ENCODE assay signal across 10 cellular contexts in genomic region chrX:21798677-21799219, GRCh38. TPM values are rescaled to one million over a fixed set of nuclear protein-coding genes. Genes with fewer than 3 reads are reported as not detected.
A peak's percentile ranks its signal among the peaks of the same experiment; 100 is the strongest.
DNase-seq lines count a peak whose midpoint lies in the region; ATAC-seq, FAIRE-seq and TF ChIP-seq lines count a peak whose summit lies in the region.
"Had no signal": no experiment of that assay in that cellular context is flagged by ENCODE, and none has a peak within 500 bp of the region (broad histone marks: within the 10 kb centered on the region; RNA-seq: fewer than 3 reads in every experiment).

No MANE protein-coding gene starts in this region.

- no peak overlapping the region for H3K9ac ChIP-seq in liver (ENCODE audit: low read depth in 1 of 2, low read length in 2 of 2)
- H3K9ac ChIP-seq: parathyroid adenoma had no signal

- H3K27me3 ChIP-seq in liver (ENCODE audit: control insufficient read depth in 4 of 4, insufficient read depth in 4 of 4, low read length in 3 of 4) (peaks cover 0 to 3% (median 0%) of the 10 kb centered on the region in 4 donors), H7 (ENCODE audit: control insufficient read depth, insufficient read depth, low read length) (no peaks in the 10 kb centered on the region)

- FAIRE-seq in GM12892 (lab: Jason Lieb, UNC) = peak; percentile 38

- no peak for TF ChIP-seq RAD21 in liver (IDR thresholded peaks at IDR 0.05)

- ATAC-seq in HG03469 (IDR thresholded peaks at IDR 0.05; ENCODE audit: unreplicated experiment) = peak; percentile 89
- no peak for ATAC-seq in GM18861 (IDR thresholded peaks at IDR 0.05; ENCODE audit: unreplicated experiment)

- no peaks in the 10 kb centered on the region for H3K9me3 ChIP-seq in liver (ENCODE audit: control insufficient read depth in 4 of 4, low read length in 3 of 4)

- no peak for TF ChIP-seq CTCF in liver (IDR thresholded peaks at IDR 0.05; ENCODE audit: low read depth, low read length, missing input control)

- 44% methylated on average over 6 of the region's 6 CpGs for WGBS in liver

- H3K36me3 ChIP-seq in liver (ENCODE audit: control insufficient read depth in 4 of 4, insufficient read depth in 3 of 4, low read depth in 1 of 4, low read length in 3 of 4) = no peaks in the 10 kb centered on the region
- no peaks in the 10 kb centered on the region for H3K36me3 ChIP-seq in H7 (replicated peaks; ENCODE audit: control insufficient read depth, insufficient read depth, low read length)

- H3K4me1 ChIP-seq in liver (ENCODE audit: control insufficient read depth in 4 of 4, insufficient read depth in 4 of 4, low read length in 3 of 4) = peaks cover 3 to 14% (median 11%) of the 10 kb centered on the region in 4 donors
- H3K4me1 ChIP-seq: parathyroid adenoma had no signal

- H3K4me3 ChIP-seq in liver (ENCODE audit: low read depth in 1 of 3, low read length in 3 of 3) (no peak overlapping the region), H7 (ENCODE audit: insufficient read depth, low read depth, low read length) (no peak overlapping the region)

- H3K27ac ChIP-seq in liver (ENCODE audit: low read depth in 1 of 2, low read length in 2 of 2) = no peak overlapping the region
- H3K27ac ChIP-seq: parathyroid adenoma had no signal

- TF ChIP-seq POLR2A in GM12892 (IDR thresholded peaks at IDR 0.05; ENCODE audit: low read depth, low read length) = no peak

- DNase-seq in GM12892 (ENCODE audit: insufficient read length) = no peak
- DNase-seq in SHP77 treated with DMSO at 0.1 percent for 48 hours (lab: John Stamatoyannopoulos, UW) = peak; percentile 72
- DNase-seq in H7 = no peak
- no peak for DNase-seq in NCI-H2196 (lab: John Stamatoyannopoulos, UW; ENCODE audit: unreplicated experiment)
- DNase-seq in OCI-M2 (lab: John Stamatoyannopoulos, UW; ENCODE audit: unreplicated experiment) = no peak
- DNase-seq: NCI-H1694 had no signal

TF ChIP-seq in liver, 16 proteins besides CTCF, POLR2A, EP300 and RAD21:
- TF ChIP-seq GABPA (IDR thresholded peaks at IDR 0.05 in 1 of 2, conservative IDR thresholded peaks at IDR 0.05 in 1 of 2) = no peak
- TF ChIP-seq FOXA2 (IDR thresholded peaks at IDR 0.05) = no peak
- no peak for TF ChIP-seq NR2F2 (IDR thresholded peaks at IDR 0.05)
- TF ChIP-seq EGR1 (IDR thresholded peaks at IDR 0.05; ENCODE audit: low read depth in 2 of 2) = no peak
- no peak for TF ChIP-seq REST (IDR thresholded peaks at IDR 0.05)
- TF ChIP-seq FOXA1 (IDR thresholded peaks at IDR 0.05) = no peak
- TF ChIP-seq HNF4G (IDR thresholded peaks at IDR 0.05) = no peak
- TF ChIP-seq TAF1 (conservative IDR thresholded peaks at IDR 0.05) = no peak
- peak in 1 of 2 donors; percentile 25 for TF ChIP-seq JUND (IDR thresholded peaks at IDR 0.05)
- TF ChIP-seq YY1 (IDR thresholded peaks at IDR 0.05) = no peak
- TF ChIP-seq ATF3 (IDR thresholded peaks at IDR 0.05) = no peak
- no peak for TF ChIP-seq ZBTB33 (IDR thresholded peaks at IDR 0.05)
- TF ChIP-seq MAX (IDR thresholded peaks at IDR 0.05) = no peak
- peak; percentile 25 to 37 for TF ChIP-seq HNF4A (conservative IDR thresholded peaks at IDR 0.05)
- TF ChIP-seq SP1 (IDR thresholded peaks at IDR 0.05) = no peak
- peak in 1 of 2 donors; percentile 15 for TF ChIP-seq RXRA (IDR thresholded peaks at IDR 0.05)

RNA-seq across cellular contexts. Expression of gene MBTPS2, which starts 40.7 kb away (rescaled TPM):
- polyA plus RNA-seq in GM12892 (2012; ENCODE audit: missing spikeins) = 6.3 TPM
- 10 to 100 TPM; 12.0 to 13.5 TPM for total RNA-seq in liver
- 1 to 10 TPM; 5.6 to 7.8 TPM for polyA plus RNA-seq in liver
- total RNA-seq in H7 (2014; rRNA removed; shearing (Covaris generic)) = 3.6 and 3.8 TPM in 2 replicates

RNA-seq across cellular contexts. Expression of gene SMPX, which starts 40.8 kb away (rescaled TPM):
- polyA plus RNA-seq in GM12892 (2012; ENCODE audit: missing spikeins) = not detected
- total RNA-seq in liver = under 1 TPM in 1 of 2 donors, not detected in 1; 0.09 TPM
- under 1 TPM in 1 of 2 donors, not detected in 1; 0.10 TPM for polyA plus RNA-seq in liver
- 1.9 TPM in 1 of 2 replicates, not detected in the other for total RNA-seq in H7 (2014; rRNA removed; shearing (Covaris generic))

RNA-seq across cellular contexts. Expression of gene YY2, which starts 57.0 kb away (rescaled TPM):
- polyA plus RNA-seq in GM12892 (2012; ENCODE audit: missing spikeins) = 1.1 TPM
- 1 to 10 TPM in 1 of 2 donors, under 1 TPM in 1; 0.70 to 2.8 TPM for total RNA-seq in liver
- polyA plus RNA-seq in liver = under 1 TPM; 0.52 to 0.81 TPM
- total RNA-seq in H7 (2014; rRNA removed; shearing (Covaris generic)) = 0.10 and 0.30 TPM in 2 replicates
